Comparison of ENCODE assay signal across 12 cellular contexts in genomic region chr4:133565379-133565778, GRCh38.
A peak's percentile ranks its signal among the peaks of the same experiment; 100 is the strongest.
DNase-seq lines count a peak whose midpoint lies in the region; ATAC-seq and TF ChIP-seq lines count a peak whose summit lies in the region.
"Had no signal": no experiment of that assay in that cellular context is flagged by ENCODE, and none has a peak within 500 bp of the region (broad histone marks: within the 10 kb centered on the region; RNA-seq: fewer than 3 reads in every experiment).

No MANE protein-coding gene starts in this region.

- CTCF ChIA-PET in IMR-90 (lab: Yijun Ruan, JAX): no interaction called here
- CTCF ChIA-PET in RWPE1 (lab: Yijun Ruan, JAX): no interaction called here

- no peak overlapping the region for H3K14ac ChIP-seq in IMR-90 (replicated peaks; ENCODE audit: low read depth, low read length)

- H4K5ac ChIP-seq in IMR-90 (ENCODE audit: low read depth, low read length): no peak overlapping the region

- BruUV-seq in IMR-90 (replicated peaks; lab: Mats Ljungman, UMichigan): no TSS peak

- no peak overlapping the region for H4K91ac ChIP-seq in IMR-90 (ENCODE audit: insufficient read depth, low read depth, low read length)

- no peak overlapping the region for H2BK5ac ChIP-seq in IMR-90 (ENCODE audit: low read depth, low read length, poor library complexity, severe bottlenecking)

- H2AFZ ChIP-seq in IMR-90 (replicated peaks; ENCODE audit: low read length, poor library complexity): no peak overlapping the region

- H3K18ac ChIP-seq in IMR-90 (ENCODE audit: low read depth, low read length): no peak overlapping the region

- WGBS in IMR-90 (ENCODE audit: extremely low coverage in 2 of 2, insufficient read length in 1 of 2), 2 experiments: no CpG with 5 or more reads among the region's 1 CpG

- no peak overlapping the region for H2BK120ac ChIP-seq in IMR-90 (ENCODE audit: low read depth, low read length)

- H2AK9ac ChIP-seq in IMR-90 (replicated peaks; ENCODE audit: low read depth, low read length, poor library complexity): no peak overlapping the region

- no peak overlapping the region for H3K56ac ChIP-seq in IMR-90 (ENCODE audit: extremely low read depth, insufficient read depth, low read length)

- no peak overlapping the region for H3K27ac ChIP-seq in IMR-90 (ENCODE audit: insufficient read depth, low read length)
- no peak overlapping the region for H3K27ac ChIP-seq in RWPE1
- H3K27ac ChIP-seq: right atrium auricular region had no signal

- dilution Hi-C loops in IMR-90 (cut with HindIII; ENCODE audit: low sequenced_read_pairs, unreplicated experiment): no loop called here

- H2BK20ac ChIP-seq in IMR-90 (ENCODE audit: low read depth, low read length): no peak overlapping the region

- TF ChIP-seq CTCF in IMR-90 (conservative IDR thresholded peaks at IDR 0.05; ENCODE audit: low read depth, low read length) (no peak), RWPE1 (conservative IDR thresholded peaks at IDR 0.05; ENCODE audit: low read depth) (no peak), fibroblast of the aortic adventitia (IDR thresholded peaks at IDR 0.05; ENCODE audit: insufficient read depth, low read length) (no peak)

- TF ChIP-seq POLR2A in IMR-90 (IDR thresholded peaks at IDR 0.05; ENCODE audit: low read depth, low read length): no peak

- no peak overlapping the region for H3K9ac ChIP-seq in IMR-90 (ENCODE audit: low read depth, low read length)

- in situ Hi-C loops in Caki2 (cut with HindIII; ENCODE audit: low pct_unique_long_range_greater_than_20kb, low sequenced_read_pairs) (no loop called here), IMR-90 (cut with MboI; ENCODE audit: low sequenced_read_pairs) (no loop called here)

- H3K27me3 ChIP-seq in IMR-90 (ENCODE audit: control insufficient read depth, insufficient read depth, low read length): no peaks in the 10 kb centered on the region
- H3K27me3 ChIP-seq: BE2C, right atrium auricular region had no signal

- DNase-seq in Caki2 (ENCODE audit: low read depth) (peak; percentile 39), IMR-90 (peak; percentile 7), RWPE1 (ENCODE audit: low spot score) (peak; percentile 27), fibroblast of the aortic adventitia (ENCODE audit: low read depth) (peak; percentile 2), middle frontal gyrus (ENCODE audit: extremely low spot score, low spot score) (no peak), NCI-H146 (lab: John Stamatoyannopoulos, UW) (no peak), HUDEP-2 (lab: John Stamatoyannopoulos, UW; ENCODE audit: unreplicated experiment in 76 of 76) (no peak)
- DNase-seq: activated T-cell treated with anti-CD3 and anti-CD28 coated beads, Interleukin-2, amount 50 U/mL, for 4 hours; BE2C; hippocampal formation had no signal

- intact Hi-C loops in IMR-90 (cut with micrococcal nuclease): no loop called here

- H3K4me3 ChIP-seq in IMR-90 (ENCODE audit: insufficient read depth, low read depth, low read length) (no peak overlapping the region), fibroblast of the aortic adventitia (ENCODE audit: low read depth, low read length) (no peak overlapping the region)
- H3K4me3 ChIP-seq: right atrium auricular region had no signal

- ATAC-seq in IMR-90 (ENCODE audit: low read depth): no peak
- ATAC-seq in HG03571 (IDR thresholded peaks at IDR 0.05; ENCODE audit: unreplicated experiment): no peak
- ATAC-seq: activated T-cell treated with anti-CD3 and anti-CD28 coated beads, Interleukin-2, amount 50 U/mL, for 4 hours had no signal

- H3K4me2 ChIP-seq in IMR-90 (ENCODE audit: low read depth, low read length): no peak overlapping the region

- H3K9me3 ChIP-seq in IMR-90 (ENCODE audit: control insufficient read depth, insufficient read depth, low read length): no peaks in the 10 kb centered on the region
- H3K9me3 ChIP-seq: BE2C, right atrium auricular region had no signal

- POLR2A ChIA-PET in IMR-90 (lab: Charles Lee; ENCODE audit: unreplicated experiment) (no interaction called here), RWPE1 (lab: Yijun Ruan, JAX; ENCODE audit: low non-redundant PET) (no interaction called here)

- H3K79me1 ChIP-seq in IMR-90 (ENCODE audit: low read depth in 1 of 2, low read length in 2 of 2): no peaks in the 10 kb centered on the region

- H4K20me1 ChIP-seq in IMR-90 (ENCODE audit: insufficient read depth, low read length): no peaks in the 10 kb centered on the region

- H3K23ac ChIP-seq in IMR-90 (ENCODE audit: low read depth, low read length): no peak overlapping the region

- H2AK5ac ChIP-seq in IMR-90 (ENCODE audit: low read depth, low read length): no peak overlapping the region

- no peaks in the 10 kb centered on the region for H3K36me3 ChIP-seq in IMR-90 (ENCODE audit: control insufficient read depth, insufficient read depth, low read length)
- H3K36me3 ChIP-seq: BE2C, right atrium auricular region had no signal

- H3K4ac ChIP-seq in IMR-90 (ENCODE audit: low read depth, low read length): no peak overlapping the region

- no peak overlapping the region for H4K8ac ChIP-seq in IMR-90 (ENCODE audit: low read depth in 2 of 2, low read length in 2 of 2)

- H3K9me1 ChIP-seq in IMR-90 (ENCODE audit: insufficient read depth, low read length): no peaks in the 10 kb centered on the region

- no peaks in the 10 kb centered on the region for H3K4me1 ChIP-seq in IMR-90 (ENCODE audit: control insufficient read depth, insufficient read depth, low read length)
- H3K4me1 ChIP-seq: right atrium auricular region had no signal

- TF ChIP-seq RAD21 in IMR-90 (IDR thresholded peaks at IDR 0.05; ENCODE audit: low read length): no peak

- H2BK15ac ChIP-seq in IMR-90 (ENCODE audit: low read depth, low read length): no peak overlapping the region

TF ChIP-seq in IMR-90, 13 proteins besides CTCF, POLR2A, EP300 and RAD21:
- no peak for TF ChIP-seq MAZ (IDR thresholded peaks at IDR 0.05; ENCODE audit: borderline replicate concordance, low read depth, low read length)
- no peak for TF ChIP-seq CHD1 (IDR thresholded peaks at IDR 0.05; ENCODE audit: low read depth, low read length)
- no peak for TF ChIP-seq CEBPB (IDR thresholded peaks at IDR 0.05; ENCODE audit: low read depth, low read length)
- no peak for TF ChIP-seq ELK1 (IDR thresholded peaks at IDR 0.05; ENCODE audit: borderline replicate concordance, low read depth, low read length)
- no peak for TF ChIP-seq RCOR1 (IDR thresholded peaks at IDR 0.05; ENCODE audit: insufficient replicate concordance, low read length)

Comparison
In these comparisons a context has a peak if more than half of its experiments do, and no peak if none do; other contexts are left out.
1. DNase-seq: peak in Caki2 (single experiment), IMR-90 (single experiment), RWPE1 (single experiment) and fibroblast of the aortic adventitia (single experiment); none in middle frontal gyrus (single experiment), NCI-H146 (single experiment) and HUDEP-2 (0 of 76).